In genomic region chr3:170301404-170301803, GRCh38 we compare ENCODE assay signal across 19 cellular contexts. TPM values are rescaled to one million over a fixed set of nuclear protein-coding genes. Genes with fewer than 3 reads are reported as not detected.
DNase-seq lines count a peak whose midpoint lies in the region; ATAC-seq and TF ChIP-seq lines count a peak whose summit lies in the region.
"Had no signal": no experiment of that assay in that cellular context is flagged by ENCODE, and none has a peak within 500 bp of the region (broad histone marks: within the 10 kb centered on the region; RNA-seq: fewer than 3 reads in every experiment).

No MANE protein-coding gene starts in this region.

- H3K27me3 ChIP-seq in BE2C (no peaks in the 10 kb centered on the region), mesendoderm (ENCODE audit: insufficient read depth, low read length, poor library complexity) (no peaks in the 10 kb centered on the region)

- H2BK5ac ChIP-seq in mesendoderm (ENCODE audit: low read length) = no peak overlapping the region

- POLR2A ChIA-PET in OCI-LY7 (lab: Charles Lee) = no interaction called here

- intact Hi-C loops in OCI-LY7 (cut with micrococcal nuclease; ENCODE audit: unreplicated experiment) = loop anchor here (10.0 kb wide), 1 partner anchor 437 kb away; the partner anchor contains the start of gene LRRC31

- no peaks in the 10 kb centered on the region for H3K79me2 ChIP-seq in OCI-LY7 (ENCODE audit: insufficient read depth, low read depth, low read length)
- no peaks in the 10 kb centered on the region for H3K79me2 ChIP-seq in mesendoderm (ENCODE audit: control insufficient read depth, insufficient read depth, low read length)

- H3K18ac ChIP-seq in mesendoderm (ENCODE audit: low read length) = no peak overlapping the region

- no peaks in the 10 kb centered on the region for H4K20me1 ChIP-seq in OCI-LY7 (ENCODE audit: insufficient read depth, low read length)

- no peak overlapping the region for H3K4me2 ChIP-seq in OCI-LY7 (ENCODE audit: low read length)
- H3K4me2 ChIP-seq in mesendoderm (ENCODE audit: low read length) = no peak overlapping the region

- no peak overlapping the region for H3K4me3 ChIP-seq in AG10803 (ENCODE audit: low read length)
- H3K4me3 ChIP-seq in OCI-LY7 (ENCODE audit: low read depth, low read length, poor library complexity, severe bottlenecking) = no peak overlapping the region
- no peak overlapping the region for H3K4me3 ChIP-seq in BE2C (ENCODE audit: low read depth, low read length)
- H3K4me3 ChIP-seq in mesendoderm (ENCODE audit: low read length) = no peak overlapping the region
- H3K4me3 ChIP-seq: coronary artery had no signal

- H3K79me1 ChIP-seq in mesendoderm (ENCODE audit: low read length) = no peaks in the 10 kb centered on the region

- ATAC-seq in GM19455 (IDR thresholded peaks at IDR 0.05; ENCODE audit: unreplicated experiment) = no peak
- ATAC-seq: natural killer cell treated with Interleukin-12 subunit alpha and Interleukin-12 subunit beta and Interleukin-15 and Interleukin-18, amount 100 ng/mL, for 72 hours; stimulated activated naive CD8-positive, alpha-beta T cell treated with anti-CD3 and anti-CD28 coated beads, Interleukin-15, amount 100 ng/mL, for 72 hours had no signal

- peak; percentile 85 for DNase-seq in AG10803 (ENCODE audit: low read depth)
- DNase-seq in KBM-7 = peak; percentile 41
- peak; percentile 7 for DNase-seq in OCI-LY7 (ENCODE audit: low spot score)
- DNase-seq in fibroblast of gingiva (ENCODE audit: low read depth) = peak; percentile 27
- DNase-seq in BE2C = no peak
- DNase-seq in mesendoderm = no peak
- DNase-seq in nucleus accumbens (lab: John Stamatoyannopoulos, UW) = no peak
- DNase-seq: activated CD8-positive, alpha-beta memory T cell treated with anti-CD3 and anti-CD28 coated beads, Interleukin-2, amount 50 U/mL, for 4 hours; activated naive CD8-positive, alpha-beta T cell treated with anti-CD3 and anti-CD28 coated beads, Interleukin-2, amount 10 ng/mL, durations not matched to agents 7 days and 5 days; DND-41; glutamatergic neuron; left cardiac atrium; MM.1S; NCI-H526; right cardiac atrium; stimulated activated naive CD8-positive, alpha-beta T cell treated with anti-CD3 and anti-CD28 coated beads, Interleukin-15, amount 100 ng/mL, for 72 hours had no signal

- no peaks in the 10 kb centered on the region for H3K9me2 ChIP-seq in OCI-LY7 (ENCODE audit: insufficient read depth, low read length)

- in situ Hi-C loops in KBM-7 (cut with MboI; ENCODE audit: low pct_unique_long_range_greater_than_20kb, low sequenced_read_pairs) = no loop called here

- H3K4me1 ChIP-seq in OCI-LY7 (ENCODE audit: insufficient read depth, low read length, poor library complexity, severe bottlenecking) = peaks cover 11% of the 10 kb centered on the region
- no peaks in the 10 kb centered on the region for H3K4me1 ChIP-seq in BE2C
- no peaks in the 10 kb centered on the region for H3K4me1 ChIP-seq in mesendoderm (ENCODE audit: control insufficient read depth, low read depth, low read length)

- peaks cover 39% of the 10 kb centered on the region for H3K36me3 ChIP-seq in OCI-LY7 (ENCODE audit: insufficient read depth, low read length)
- H3K36me3 ChIP-seq in BE2C = no peaks in the 10 kb centered on the region; the same call in 1 of the 2 replicates
- H3K36me3 ChIP-seq in mesendoderm (ENCODE audit: control insufficient read depth, insufficient read depth, low read length) = peaks cover 3% of the 10 kb centered on the region

- no peak overlapping the region for H3K4ac ChIP-seq in mesendoderm (ENCODE audit: low read depth, low read length)

- no peak overlapping the region for H4K8ac ChIP-seq in mesendoderm (ENCODE audit: low read depth, low read length)

- no peak overlapping the region for H3K56ac ChIP-seq in mesendoderm (ENCODE audit: low read length)

- no peak overlapping the region for H3K9ac ChIP-seq in mesendoderm (ENCODE audit: low read length)

- H3K9me3 ChIP-seq in OCI-LY7 (ENCODE audit: low read length) (no peaks in the 10 kb centered on the region), BE2C (no peaks in the 10 kb centered on the region)

- no peak overlapping the region for H2AK5ac ChIP-seq in mesendoderm (ENCODE audit: low read length)

- BruUV-seq in OCI-LY7 (replicated peaks; lab: Mats Ljungman, UMichigan) = no TSS peak

- no peak overlapping the region for H2BK15ac ChIP-seq in mesendoderm (replicated peaks; ENCODE audit: low read depth)

- H2AFZ ChIP-seq in OCI-LY7 (ENCODE audit: low read length) = no peak overlapping the region

- no CpG with 5 or more reads among the region's 3 CpGs for WGBS in mesendoderm (ENCODE audit: extremely low coverage, insufficient coverage, low lambda C conversion rate)

- no peak overlapping the region for H2BK120ac ChIP-seq in mesendoderm (ENCODE audit: low read depth, low read length)

- H4K5ac ChIP-seq in mesendoderm (ENCODE audit: low read length) = no peak overlapping the region

- CTCF ChIA-PET in OCI-LY7 (lab: Charles Lee; ENCODE audit: unreplicated experiment) = no interaction called here

- TF ChIP-seq CTCF in AG10803 (conservative IDR thresholded peaks at IDR 0.05; ENCODE audit: low read length) (no peak), OCI-LY7 (conservative IDR thresholded peaks at IDR 0.05; ENCODE audit: low read length) (no peak), BE2C (IDR thresholded peaks at IDR 0.05; ENCODE audit: low read depth, low read length) (no peak)

- no peak overlapping the region for H3K27ac ChIP-seq in OCI-LY7 (ENCODE audit: low read depth, low read length, poor library complexity, severe bottlenecking)
- H3K27ac ChIP-seq in mesendoderm (ENCODE audit: low read depth, low read length) = no peak overlapping the region
- H3K27ac ChIP-seq: coronary artery had no signal

- no peak overlapping the region for H3K23ac ChIP-seq in mesendoderm (ENCODE audit: low read length)

RNA-seq across cellular contexts. Expression of gene SKIL, which starts 56.1 kb away (rescaled TPM):
- total RNA-seq in OCI-LY7 (2014; rRNA removed; shearing (Covaris generic)) = 60.9 and 82.6 TPM in 2 replicates
- total RNA-seq in OCI-LY7 (2022) = 86.3 and 94.5 TPM in 2 replicates
- polyA plus RNA-seq in BE2C (2012; ENCODE audit: insufficient read depth, insufficient read length, low read depth) = 11.9 TPM
- 68.6 TPM for polyA plus RNA-seq in mesendoderm (2013, experiment 1 of 2)
- polyA plus RNA-seq in mesendoderm (2013, experiment 2 of 2) = 69.3 TPM

Comparison
In these comparisons a context has a peak if more than half of its experiments do, and no peak if none do; other contexts are left out.
1. DNase-seq: peak in AG10803 (single experiment), KBM-7 (single experiment), OCI-LY7 (single experiment) and fibroblast of gingiva (single experiment); none in BE2C (single experiment), mesendoderm (single experiment) and nucleus accumbens (0 of 56).